In genomic region chr1:43270421-43271095, GRCh38 we compare ENCODE assay signal across 2 cellular contexts.
TF ChIP-seq lines count a peak whose summit lies in the region.

No MANE protein-coding gene starts in this region.

TF ChIP-seq in SK-N-SH, 30 proteins besides CTCF, POLR2A, EP300 and RAD21 (continued from another document):
- no peak for TF ChIP-seq IRF3 (IDR thresholded peaks at IDR 0.05; ENCODE audit: low read depth, low read length)
- TF ChIP-seq FOXM1 (IDR thresholded peaks at IDR 0.05; ENCODE audit: low read depth) = no peak

TF ChIP-seq in WTC11, 78 proteins besides CTCF, POLR2A, EP300 and RAD21 (continued from another document):
- TF ChIP-seq ATF2 (CRISPR knock-in tag; IDR thresholded peaks at IDR 0.05; ENCODE audit: borderline replicate concordance, low read depth) (no peak), IRF1 (CRISPR knock-in tag; IDR thresholded peaks at IDR 0.05) (no peak), FOXP4 (CRISPR knock-in tag; IDR thresholded peaks at IDR 0.05) (0 out of 2 replicates have a peak, but pooled peaks have one; percentile 21), NR2C2 (CRISPR knock-in tag; IDR thresholded peaks at IDR 0.05) (no peak), SMAD4 (CRISPR knock-in tag; IDR thresholded peaks at IDR 0.05) (no peak), ZBTB21 (CRISPR knock-in tag; IDR thresholded peaks at IDR 0.05; ENCODE audit: borderline replicate concordance) (peak; percentile 47; the same call in 1 of the 2 replicates), NFYB (CRISPR knock-in tag; conservative IDR thresholded peaks at IDR 0.05; ENCODE audit: low read depth) (peak; percentile 63), SP1 (CRISPR knock-in tag; conservative IDR thresholded peaks at IDR 0.05) (peak; percentile 63), MAX (CRISPR knock-in tag; IDR thresholded peaks at IDR 0.05) (peak; percentile 74), MYBL2 (CRISPR knock-in tag; IDR thresholded peaks at IDR 0.05) (no peak), ARID4B (CRISPR knock-in tag; IDR thresholded peaks at IDR 0.05; ENCODE audit: borderline replicate concordance) (0 out of 2 replicates have a peak, but pooled peaks have one; percentile 43)
